In genomic region chr12:52023976-52024688, GRCh38 we compare ENCODE assay signal across 1 cellular context.
TF ChIP-seq lines count a peak whose summit lies in the region.

No MANE protein-coding gene starts in this region.

TF ChIP-seq in HCT116, 20 proteins besides CTCF, POLR2A, EP300 and RAD21 (continued from another document):
- TF ChIP-seq ZBTB33 (IDR thresholded peaks at IDR 0.05; ENCODE audit: extremely low read depth, insufficient replicate concordance, low read length) (no peak), CEBPB (IDR thresholded peaks at IDR 0.05; ENCODE audit: low read depth) (no peak), EZH2 (IDR thresholded peaks at IDR 0.05) (no peak), MAX (IDR thresholded peaks at IDR 0.05) (no peak)
